In genomic region chr4:5734841-5735240, GRCh38 we compare ENCODE assay signal across 20 cellular contexts. TPM values are rescaled to one million over a fixed set of nuclear protein-coding genes. Genes with fewer than 3 reads are reported as not detected.
A peak's percentile ranks its signal among the peaks of the same experiment; 100 is the strongest.
DNase-seq lines count a peak whose midpoint lies in the region; ATAC-seq and TF ChIP-seq lines count a peak whose summit lies in the region.
"Had no signal": no experiment of that assay in that cellular context is flagged by ENCODE, and none has a peak within 500 bp of the region (broad histone marks: within the 10 kb centered on the region; RNA-seq: fewer than 3 reads in every experiment).

No MANE protein-coding gene starts in this region.

- H3K18ac ChIP-seq in neuronal stem cell (ENCODE audit: low read length), result peak overlapping the region; percentile 5

- no peak overlapping the region for H4K91ac ChIP-seq in neuronal stem cell (ENCODE audit: low read depth, low read length, poor library complexity)

- TF ChIP-seq CTCF in natural killer cell (IDR thresholded peaks at IDR 0.05), result no peak
- TF ChIP-seq CTCF in left ventricle myocardium inferior (IDR thresholded peaks at IDR 0.05; ENCODE audit: borderline replicate concordance), result no peak
- TF ChIP-seq CTCF in breast epithelium (IDR thresholded peaks at IDR 0.05), result no peak

- H3K79me1 ChIP-seq in neuronal stem cell (ENCODE audit: low read depth, low read length), result no peaks in the 10 kb centered on the region

- H3K4me2 ChIP-seq in neuronal stem cell (ENCODE audit: insufficient read depth, low read length, poor library complexity, severe bottlenecking), result no peak overlapping the region
- H3K4me2 ChIP-seq: BLaER1 treated with 17β-estradiol and CSF1 and Interleukin-3, amounts not matched to agents 10 nM and 100 nM had no signal

- H2AK5ac ChIP-seq in neuronal stem cell (ENCODE audit: low read depth, low read length), result no peak overlapping the region

- intact Hi-C loops in natural killer cell (cut with micrococcal nuclease), result no loop called here
- intact Hi-C loops in left ventricle myocardium inferior (cut with micrococcal nuclease), result no loop called here
- intact Hi-C loops in breast epithelium (cut with DNase I; ENCODE audit: low total_unique reads), result no loop called here

- H3K23ac ChIP-seq in neuronal stem cell (ENCODE audit: low read depth, low read length, poor library complexity), result peak overlapping the region; percentile 20

- H4K8ac ChIP-seq in neuronal stem cell (ENCODE audit: low read depth, low read length), result no peak overlapping the region

- no peak overlapping the region for H3K27ac ChIP-seq in left ventricle myocardium inferior (replicated peaks)
- no peak overlapping the region for H3K27ac ChIP-seq in neuronal stem cell (replicated peaks; ENCODE audit: low read length)
- no peak overlapping the region for H3K27ac ChIP-seq in breast epithelium
- H3K27ac ChIP-seq: BLaER1 treated with 17β-estradiol and CSF1 and Interleukin-3, amounts not matched to agents 10 nM and 100 nM; Peyer's patch had no signal

- H3K36me3 ChIP-seq in left ventricle myocardium inferior (peaks cover 23% of the 10 kb centered on the region), neuronal stem cell (replicated peaks in 1 of 2; ENCODE audit: control insufficient read depth in 2 of 2, insufficient read depth in 2 of 2, low read length in 2 of 2) (peaks cover 12 to 50% of the 10 kb centered on the region in 2 donors), breast epithelium (no peaks in the 10 kb centered on the region)

- no peak overlapping the region for H2BK5ac ChIP-seq in neuronal stem cell (ENCODE audit: low read length)

- ATAC-seq in natural killer cell treated with Interleukin-12 subunit alpha and Interleukin-12 subunit beta and Interleukin-15 and Interleukin-18, amount 100 ng/mL, for 72 hours, result peak; percentile 29
- no peak for ATAC-seq in natural killer cell
- no peak for ATAC-seq in stimulated activated naive CD8-positive, alpha-beta T cell treated with anti-CD3 and anti-CD28 coated beads, Interleukin-15, Interleukin-2, amounts not matched to agents 100 U/mL and 50 U/mL, for 24 hours
- ATAC-seq: HepG2 had no signal

- H3K4me1 ChIP-seq in left ventricle myocardium inferior (no peaks in the 10 kb centered on the region), neuronal stem cell (ENCODE audit: control insufficient read depth in 2 of 2, insufficient read depth in 1 of 2, low read depth in 1 of 2, low read length in 2 of 2) (no peaks in the 10 kb centered on the region), breast epithelium (no peaks in the 10 kb centered on the region)
- H3K4me1 ChIP-seq: Peyer's patch had no signal

- H2AFZ ChIP-seq in neuronal stem cell (ENCODE audit: low read length), result no peak overlapping the region

- H3K9me3 ChIP-seq in left ventricle myocardium inferior (replicated peaks) (no peaks in the 10 kb centered on the region), neuronal stem cell (replicated peaks in 1 of 2; ENCODE audit: control insufficient read depth in 2 of 2, insufficient read depth in 1 of 2, low read depth in 1 of 2, low read length in 2 of 2) (no peaks in the 10 kb centered on the region), breast epithelium (no peaks in the 10 kb centered on the region)
- H3K9me3 ChIP-seq: BLaER1 treated with 17β-estradiol and CSF1 and Interleukin-3, amounts not matched to agents 10 nM and 100 nM; Peyer's patch had no signal

- WGBS in neuronal stem cell (ENCODE audit: extremely low coverage in 2 of 2, insufficient read length in 2 of 2, insufficient replicate concordance in 1 of 2), 2 donors, result no CpG with 5 or more reads among the region's 5 CpGs

- no peak overlapping the region for H3K4me3 Mint-ChIP-seq in natural killer cell treated with Interleukin-12 subunit alpha and Interleukin-12 subunit beta and Interleukin-15 and Interleukin-18, amount 100 ng/mL, for 72 hours
- H3K4me3 Mint-ChIP-seq in natural killer cell, result no peak overlapping the region
- H3K4me3 Mint-ChIP-seq: CD8-positive, alpha-beta memory T cell had no signal

- no peak overlapping the region for H3K27ac Mint-ChIP-seq in natural killer cell treated with Interleukin-12 subunit alpha and Interleukin-12 subunit beta and Interleukin-15 and Interleukin-18, amount 100 ng/mL, for 72 hours
- H3K27ac Mint-ChIP-seq in natural killer cell, result no peak overlapping the region
- H3K27ac Mint-ChIP-seq: CD8-positive, alpha-beta memory T cell had no signal

- no peak overlapping the region for H2BK120ac ChIP-seq in neuronal stem cell (ENCODE audit: low read depth, low read length)

- no peaks in the 10 kb centered on the region for H3K36me3 Mint-ChIP-seq in natural killer cell treated with Interleukin-12 subunit alpha and Interleukin-12 subunit beta and Interleukin-15 and Interleukin-18, amount 100 ng/mL, for 72 hours
- no peaks in the 10 kb centered on the region for H3K36me3 Mint-ChIP-seq in natural killer cell
- H3K36me3 Mint-ChIP-seq: CD8-positive, alpha-beta memory T cell had no signal

- no peaks in the 10 kb centered on the region for H3K4me1 Mint-ChIP-seq in natural killer cell treated with Interleukin-12 subunit alpha and Interleukin-12 subunit beta and Interleukin-15 and Interleukin-18, amount 100 ng/mL, for 72 hours (ENCODE audit: low read depth in 2 of 2)
- no peaks in the 10 kb centered on the region for H3K4me1 Mint-ChIP-seq in natural killer cell
- H3K4me1 Mint-ChIP-seq: CD8-positive, alpha-beta memory T cell had no signal

- no peak overlapping the region for H2BK12ac ChIP-seq in neuronal stem cell (ENCODE audit: low read length)

- H3K9ac ChIP-seq in neuronal stem cell (ENCODE audit: low read depth, low read length, poor library complexity), result no peak overlapping the region
- H3K9ac ChIP-seq: BLaER1 treated with 17β-estradiol and CSF1 and Interleukin-3, amounts not matched to agents 10 nM and 100 nM had no signal

- H3K4me3 ChIP-seq in left ventricle myocardium inferior (no peak overlapping the region), neuronal stem cell (ENCODE audit: low read length in 2 of 2) (no peak overlapping the region), breast epithelium (no peak overlapping the region)
- H3K4me3 ChIP-seq: BLaER1 treated with 17β-estradiol and CSF1 and Interleukin-3, amounts not matched to agents 10 nM and 100 nM; Peyer's patch had no signal

- H3K9me3 Mint-ChIP-seq in natural killer cell treated with Interleukin-12 subunit alpha and Interleukin-12 subunit beta and Interleukin-15 and Interleukin-18, amount 100 ng/mL, for 72 hours, result no peaks in the 10 kb centered on the region
- no peaks in the 10 kb centered on the region for H3K9me3 Mint-ChIP-seq in natural killer cell

- H3K27me3 ChIP-seq in left ventricle myocardium inferior (ENCODE audit: low read depth) (no peaks in the 10 kb centered on the region), neuronal stem cell (ENCODE audit: control insufficient read depth in 3 of 3, insufficient read depth in 3 of 3, low read depth in 1 of 3, low read length in 3 of 3) (no peaks in the 10 kb centered on the region), breast epithelium (no peaks in the 10 kb centered on the region)
- H3K27me3 ChIP-seq: BLaER1 treated with 17β-estradiol and CSF1 and Interleukin-3, amounts not matched to agents 10 nM and 100 nM; Peyer's patch had no signal

- no peak for TF ChIP-seq POLR2A in breast epithelium (IDR thresholded peaks at IDR 0.05)

- no peak overlapping the region for H3K4ac ChIP-seq in neuronal stem cell (ENCODE audit: low read length)

- no peak overlapping the region for H3K14ac ChIP-seq in neuronal stem cell (ENCODE audit: low read length)

- DNase-seq in natural killer cell treated with Interleukin-12 subunit alpha and Interleukin-12 subunit beta and Interleukin-15 and Interleukin-18, amount 100 ng/mL, for 72 hours (ENCODE audit: low spot score), result no peak
- no peak for DNase-seq in natural killer cell
- DNase-seq in left ventricle myocardium inferior, result peak; percentile 51
- no peak for DNase-seq in neuronal stem cell (ENCODE audit: low spot score)
- DNase-seq in breast epithelium (ENCODE audit: low spot score in 2 of 2), result no peak
- DNase-seq in stimulated activated naive CD8-positive, alpha-beta T cell treated with anti-CD3 and anti-CD28 coated beads, Interleukin-15, Interleukin-2, amounts not matched to agents 100 U/mL and 50 U/mL, for 24 hours, result no peak
- DNase-seq in stimulated activated CD4-positive, alpha-beta T cell treated with anti-CD3 and anti-CD28 coated beads, Interleukin-2, amount 100 ng/mL, for 24 hours, result no peak
- DNase-seq in stimulated activated CD8-positive, alpha-beta memory T cell treated with anti-CD3 and anti-CD28 coated beads, Interleukin-4, amount 100 ng/mL, for 48 hours, result no peak
- DNase-seq: CD8-positive, alpha-beta memory T cell; GF-D8; KG1; NCI-H1436; NCI-H2029 treated with DMSO at 0.1 percent for 48 hours; NCI-H510A; NCI-H774; Peyer's patch; SHP77 treated with DMSO at 0.1 percent for 48 hours had no signal

- no peak overlapping the region for H2BK15ac ChIP-seq in neuronal stem cell (ENCODE audit: low read length)

- peaks cover 0 to 3% of the 10 kb centered on the region in 2 donors for H3K27me3 Mint-ChIP-seq in natural killer cell treated with Interleukin-12 subunit alpha and Interleukin-12 subunit beta and Interleukin-15 and Interleukin-18, amount 100 ng/mL, for 72 hours
- H3K27me3 Mint-ChIP-seq in natural killer cell (ENCODE audit: low read depth in 2 of 2), result no peaks in the 10 kb centered on the region

RNA-seq across cellular contexts. Expression of gene EVC, which starts 23.8 kb away (rescaled TPM):
- total RNA-seq in natural killer cell treated with Interleukin-12 subunit alpha and Interleukin-12 subunit beta and Interleukin-15 and Interleukin-18, amount 100 ng/mL, for 72 hours, result 1 to 10 TPM in 1 of 2 donors, not detected in 1; 7.2 TPM
- 1 to 10 TPM in 1 of 3 donors, under 1 TPM in 2; 0.18 to 2.9 (median 0.42) TPM for total RNA-seq in natural killer cell
- total RNA-seq in left ventricle myocardium inferior, result 5.1 TPM
- polyA plus RNA-seq in neuronal stem cell (2013, experiment 1 of 2), result 4.9 TPM
- polyA plus RNA-seq in neuronal stem cell (2013, experiment 2 of 2), result 4.6 TPM
- 10 to 100 TPM; 20.0 to 27.5 (median 25.9) TPM for total RNA-seq in breast epithelium

RNA-seq across cellular contexts. Expression of gene EVC2, which starts 26.5 kb away (rescaled TPM):
- total RNA-seq in natural killer cell treated with Interleukin-12 subunit alpha and Interleukin-12 subunit beta and Interleukin-15 and Interleukin-18, amount 100 ng/mL, for 72 hours, result 1 to 10 TPM in 1 of 2 donors, under 1 TPM in 1; 0.12 to 4.4 TPM
- total RNA-seq in natural killer cell (1 to 10 TPM in 2 of 3 donors, under 1 TPM in 1; 0.20 to 2.6 (median 1.5) TPM), left ventricle myocardium inferior (1.4 TPM), breast epithelium (10 to 100 TPM; 16.0 to 19.5 (median 17.7) TPM)
- polyA plus RNA-seq in neuronal stem cell (2013, experiment 1 of 2), result 3.4 TPM
- polyA plus RNA-seq in neuronal stem cell (2013, experiment 2 of 2), result 3.4 TPM
- total RNA-seq: A172, HepG2 had no signal
- polyA plus RNA-seq: HepG2 had no signal

Comparison
In these comparisons a context has a peak if more than half of its experiments do, and no peak if none do; other contexts are left out.
1. ATAC-seq: peak in natural killer cell treated with Interleukin-12 subunit alpha and Interleukin-12 subunit beta and Interleukin-15 and Interleukin-18, amount 100 ng/mL, for 72 hours (2 of 2); none in natural killer cell (0 of 3) and stimulated activated naive CD8-positive, alpha-beta T cell treated with anti-CD3 and anti-CD28 coated beads, Interleukin-15, Interleukin-2, amounts not matched to agents 100 U/mL and 50 U/mL, for 24 hours (single experiment).